In the genomic region with DNA sequence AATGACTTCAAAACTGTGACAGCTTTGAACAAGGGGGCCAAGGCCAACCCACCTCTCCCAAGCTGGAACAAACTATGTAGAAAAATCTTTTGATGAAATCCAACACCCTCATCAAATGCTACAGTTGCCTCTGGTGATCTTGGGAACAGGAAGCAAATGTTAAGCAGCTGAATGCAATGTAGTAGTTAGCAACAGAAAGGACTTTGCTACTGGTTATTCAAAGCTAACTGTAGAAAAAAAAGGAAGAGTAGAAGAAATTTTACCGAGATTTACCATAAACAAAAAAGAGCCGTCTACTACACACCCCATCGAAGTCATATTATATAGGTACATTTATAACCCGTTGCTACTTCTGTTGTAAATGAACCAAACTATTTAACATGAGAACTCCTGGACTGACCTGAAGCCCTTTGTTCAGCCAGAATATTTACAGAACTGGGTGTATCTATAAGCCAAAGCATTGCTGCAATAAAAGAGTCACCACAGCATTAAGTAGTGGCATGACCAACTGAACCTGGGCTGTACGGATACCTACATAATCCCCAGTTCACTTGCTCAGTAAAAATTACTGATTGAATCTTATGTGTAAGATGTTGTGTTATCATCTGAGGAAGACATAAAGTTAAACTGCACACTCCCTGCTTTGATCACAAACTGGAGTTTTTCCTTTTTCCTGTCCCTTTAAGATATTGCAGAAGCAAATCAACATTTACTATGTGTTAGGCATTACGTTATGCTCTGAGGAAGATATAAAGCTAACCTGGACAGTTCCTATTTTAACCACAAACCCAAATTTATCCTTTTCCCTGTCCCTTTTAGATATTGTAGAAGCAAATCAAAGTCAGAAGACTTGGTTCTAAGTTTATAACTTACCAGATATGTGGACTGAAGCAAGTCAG, we compare ENCODE assay signal across 17 cellular contexts.
"Had no signal": no experiment of that assay in that cellular context is flagged by ENCODE, and none has a peak within 500 bp of the region (broad histone marks: within the 10 kb centered on the region; RNA-seq: fewer than 3 reads in every experiment).

No MANE protein-coding gene starts in this region.

- H3K4me3 ChIP-seq: ascending aorta, breast epithelium, gastroesophageal sphincter, heart right ventricle, right lobe of liver had no signal

- ATAC-seq: activated CD8-positive, alpha-beta memory T cell treated with anti-CD3 and anti-CD28 coated beads, Interleukin-2, amount 10 ng/mL, durations not matched to agents 7 days and 5 days; effector memory CD8-positive, alpha-beta T cell; gastroesophageal sphincter; heart right ventricle; stimulated activated naive CD8-positive, alpha-beta T cell treated with anti-CD3 and anti-CD28 coated beads, Interleukin-15, amount 100 ng/mL, for 72 hours had no signal

- H3K4me1 ChIP-seq: ascending aorta, breast epithelium, gastroesophageal sphincter, heart right ventricle had no signal

- H3K27me3 ChIP-seq: ascending aorta, breast epithelium, gastroesophageal sphincter, heart right ventricle, right lobe of liver had no signal

- H3K36me3 ChIP-seq: breast epithelium had no signal

- H3K27ac ChIP-seq: ascending aorta, breast epithelium, epithelial cell of prostate, gastroesophageal sphincter, heart right ventricle, right lobe of liver had no signal

- DNase-seq: activated CD4-positive, alpha-beta T cell treated with anti-CD3 and anti-CD28 coated beads for 1 hour; activated CD4-positive, alpha-beta T cell treated with anti-CD3 and anti-CD28 coated beads, Interleukin-2, amount 50 U/mL, for 48 hours; activated CD8-positive, alpha-beta memory T cell treated with anti-CD3 and anti-CD28 coated beads, Interleukin-2, amount 10 ng/mL, durations not matched to agents 7 days and 5 days; activated naive CD4-positive, alpha-beta T cell treated with anti-CD3 and anti-CD28 coated beads, Interleukin-2, amount 10 ng/mL, durations not matched to agents 7 days and 5 days; activated T-cell treated with anti-CD3 and anti-CD28 coated beads, Interleukin-2, amount 50 U/mL, for 1 hour; cerebellar nuclear complex; dermis blood vessel endothelial cell; effector memory CD8-positive, alpha-beta T cell; heart right ventricle; nephron progenitor cell; right lobe of liver; stimulated activated naive CD8-positive, alpha-beta T cell treated with anti-CD3 and anti-CD28 coated beads, Interleukin-15, amount 100 ng/mL, for 72 hours; T-helper 9 cell had no signal

- H3K9me3 ChIP-seq: ascending aorta, breast epithelium, gastroesophageal sphincter, right lobe of liver had no signal
